In genomic region chr5:159913048-159913447, GRCh38 we compare ENCODE assay signal across 14 cellular contexts. TPM values are rescaled to one million over a fixed set of nuclear protein-coding genes. Genes with fewer than 3 reads are reported as not detected.
DNase-seq lines count a peak whose midpoint lies in the region; ATAC-seq and TF ChIP-seq lines count a peak whose summit lies in the region.
"Had no signal": no experiment of that assay in that cellular context is flagged by ENCODE, and none has a peak within 500 bp of the region (broad histone marks: within the 10 kb centered on the region; RNA-seq: fewer than 3 reads in every experiment).

No MANE protein-coding gene starts in this region.

- DNase-seq in left ventricle myocardium superior (no peak), cardiac septum (ENCODE audit: low spot score) (no peak), cardiac fibroblast (ENCODE audit: low read depth in 2 of 2) (peak; percentile 88 to 97), left kidney (ENCODE audit: low read depth, low spot score) (peak; percentile 41), ecto neural progenitor cell (ENCODE audit: low spot score) (no peak), KG1 (lab: John Stamatoyannopoulos, UW) (no peak)
- DNase-seq in stimulated activated CD4-positive, alpha-beta T cell treated with anti-CD3 and anti-CD28 coated beads, Interleukin-15, amount 100 ng/mL, for 24 hours = no peak
- DNase-seq: GF-D8; head of caudate nucleus; NCI-H1436 treated with DMSO at 0.1 percent for 48 hours; stimulated activated naive CD8-positive, alpha-beta T cell treated with anti-CD3 and anti-CD28 coated beads, Interleukin-15, Interleukin-2, amounts not matched to agents 100 U/mL and 50 U/mL, for 24 hours had no signal

- no peak overlapping the region for H3K4me3 ChIP-seq in cardiac fibroblast (replicated peaks in 1 of 2; ENCODE audit: low read depth in 2 of 2, low read length in 2 of 2)
- H3K4me3 ChIP-seq: cardiac muscle cell had no signal

- TF ChIP-seq CTCF in cardiac fibroblast (IDR thresholded peaks at IDR 0.05; ENCODE audit: low read depth, low read length) = no peak

- ATAC-seq in left ventricle myocardium superior = peak; percentile 2
- no peak for ATAC-seq in GM18858 (IDR thresholded peaks at IDR 0.05; ENCODE audit: unreplicated experiment)
- ATAC-seq: stimulated activated naive CD8-positive, alpha-beta T cell treated with anti-CD3 and anti-CD28 coated beads, Interleukin-15, Interleukin-2, amounts not matched to agents 100 U/mL and 50 U/mL, for 24 hours had no signal

- intact Hi-C loops in left ventricle myocardium superior (cut with micrococcal nuclease) (loop anchor here (10.0 kb wide), 2 partner anchors 398 to 468 kb away; no protein-coding TSS in a partner anchor), cardiac septum (cut with DNase I) (no loop called here)

RNA-seq across cellular contexts. Expression of gene ADRA1B, which starts 3.2 kb away (rescaled TPM):
- total RNA-seq in left ventricle myocardium superior (1.4 TPM), cardiac septum (4.9 TPM)
- total RNA-seq: A673 had no signal

Comparison
In these comparisons a context has a peak if more than half of its experiments do, and no peak if none do; other contexts are left out.
1. DNase-seq: peak in cardiac fibroblast (2 of 2) and left kidney (single experiment); none in left ventricle myocardium superior (single experiment), cardiac septum (single experiment), stimulated activated CD4-positive, alpha-beta T cell treated with anti-CD3 and anti-CD28 coated beads, Interleukin-15, amount 100 ng/mL, for 24 hours (single experiment), ecto neural progenitor cell (single experiment) and KG1 (single experiment).